ENCODE assay signal across 12 cellular contexts in genomic region chr22:46094676-46095075, GRCh38. TPM values are rescaled to one million over a fixed set of nuclear protein-coding genes. Genes with fewer than 3 reads are reported as not detected.
DNase-seq lines count a peak whose midpoint lies in the region; ATAC-seq and TF ChIP-seq lines count a peak whose summit lies in the region.
"Had no signal": no experiment of that assay in that cellular context is flagged by ENCODE, and none has a peak within 500 bp of the region (broad histone marks: within the 10 kb centered on the region; RNA-seq: fewer than 3 reads in every experiment).

No MANE protein-coding gene starts in this region.

- no peak for TF ChIP-seq EP300 in transverse colon (IDR thresholded peaks at IDR 0.05; ENCODE audit: low read depth)

- TF ChIP-seq POLR2A in heart left ventricle (IDR thresholded peaks at IDR 0.05): no peak
- no peak for TF ChIP-seq POLR2A in prostate gland (IDR thresholded peaks at IDR 0.05)
- no peak for TF ChIP-seq POLR2A in transverse colon (IDR thresholded peaks at IDR 0.05)

- intact Hi-C loops in heart left ventricle (cut with DNase I): loop anchor here in 2 of 10 donors (5.0 kb wide), 2 partner anchors 77 to 82 kb away; no protein-coding TSS in a partner anchor
- intact Hi-C loops in cardiac septum (cut with DNase I): no loop called here
- intact Hi-C loops in prostate gland (cut with DNase I): no loop called here
- intact Hi-C loops in transverse colon (cut with DNase I; ENCODE audit: low total_unique reads): no loop called here

- H3K27me3 ChIP-seq in heart left ventricle (no peaks in the 10 kb centered on the region), prostate gland (replicated peaks; ENCODE audit: insufficient read depth) (no peaks in the 10 kb centered on the region), transverse colon (no peaks in the 10 kb centered on the region)

- peaks cover 3 to 65% (median 60%) of the 10 kb centered on the region in 9 donors for H3K36me3 ChIP-seq in heart left ventricle
- H3K36me3 ChIP-seq in prostate gland: peaks cover 0 to 24% of the 10 kb centered on the region in 2 donors
- H3K36me3 ChIP-seq in transverse colon: peaks cover 0 to 13% (median 6%) of the 10 kb centered on the region in 4 donors

- peak overlapping the region in 11 of 12 donors; percentile 49 to 100 (median 97) for H3K27ac ChIP-seq in heart left ventricle
- H3K27ac ChIP-seq in coronary artery: peak overlapping the region; percentile 50 to 100
- H3K27ac ChIP-seq in prostate gland: peak overlapping the region; percentile 70 to 79
- peak overlapping the region; percentile 6 to 98 (median 36) for H3K27ac ChIP-seq in transverse colon

- H3K9me3 ChIP-seq in heart left ventricle (no peaks in the 10 kb centered on the region), prostate gland (no peaks in the 10 kb centered on the region), transverse colon (no peaks in the 10 kb centered on the region)

- TF ChIP-seq CTCF in heart left ventricle (IDR thresholded peaks at IDR 0.05) (no peak), coronary artery (IDR thresholded peaks at IDR 0.05) (no peak), prostate gland (IDR thresholded peaks at IDR 0.05) (no peak), transverse colon (IDR thresholded peaks at IDR 0.05) (no peak)

- H3K4me3 ChIP-seq in heart left ventricle (no peak overlapping the region), coronary artery (no peak overlapping the region), prostate gland (no peak overlapping the region), transverse colon (no peak overlapping the region)

- 71 to 89% (median 76%) methylated on average over 3 to 8 of the region's 8 CpGs for WGBS in heart left ventricle, 4 donors
- 75% methylated on average over 8 of the region's 8 CpGs for WGBS in prostate gland
- WGBS in transverse colon (ENCODE audit: low coverage in 1 of 2), 2 donors: 81% methylated on average over 7 of the region's 8 CpGs; no CpG with 5 or more reads in 1 of the 2 donors

- in situ Hi-C loops in transverse colon (cut with MboI; ENCODE audit: low pct_ligation_motif_present in 1 of 4, low pct_unique_long_range_greater_than_20kb in 1 of 4, low sequenced_read_pairs in 3 of 4): no loop called here

- DNase-seq in heart left ventricle: no peak
- DNase-seq in cardiac septum (ENCODE audit: low spot score): no peak
- DNase-seq in coronary artery (ENCODE audit: low spot score): no peak
- DNase-seq in prostate gland (ENCODE audit: low spot score): no peak
- DNase-seq in transverse colon: no peak
- DNase-seq in DMS153 treated with DMSO at 0.1 percent for 48 hours (lab: John Stamatoyannopoulos, UW; ENCODE audit: unreplicated experiment): no peak
- DNase-seq: COR-L47, endodermal cell, midbrain, NCI-H510A had no signal

- H3K4me1 ChIP-seq in heart left ventricle (peaks cover 39 to 98% (median 87%) of the 10 kb centered on the region in 12 donors), prostate gland (replicated peaks) (peaks cover 31% of the 10 kb centered on the region), transverse colon (peaks cover 12 to 51% (median 27%) of the 10 kb centered on the region in 4 donors)

- ATAC-seq in heart left ventricle: no peak
- ATAC-seq in GM21447 (IDR thresholded peaks at IDR 0.05; ENCODE audit: unreplicated experiment): no peak
- ATAC-seq in HG02840 (IDR thresholded peaks at IDR 0.05; ENCODE audit: low FRiP score, unreplicated experiment): no peak

RNA-seq across cellular contexts. Expression of gene PPARA, which starts 55.6 kb away (rescaled TPM):
- total RNA-seq in heart left ventricle (10 to 100 TPM; 51.0 to 96.4 (median 83.6) TPM), cardiac septum (78.8 TPM), prostate gland (10 to 100 TPM; 21.2 to 27.3 TPM), transverse colon (10 to 100 TPM; 52.0 to 88.1 (median 74.7) TPM)
- 10 to 100 TPM; 21.1 to 60.9 TPM for polyA plus RNA-seq in heart left ventricle

Comparison
In these comparisons a context has a peak if more than half of its experiments do, and no peak if none do; other contexts are left out.
1. H3K27ac ChIP-seq: peak in every context shown above with its lines; median percentile 97 in heart left ventricle; 75 in coronary artery; 74 in prostate gland; 36 in transverse colon.